Comparison of ENCODE assay signal across 1 cellular context in the genomic region with DNA sequence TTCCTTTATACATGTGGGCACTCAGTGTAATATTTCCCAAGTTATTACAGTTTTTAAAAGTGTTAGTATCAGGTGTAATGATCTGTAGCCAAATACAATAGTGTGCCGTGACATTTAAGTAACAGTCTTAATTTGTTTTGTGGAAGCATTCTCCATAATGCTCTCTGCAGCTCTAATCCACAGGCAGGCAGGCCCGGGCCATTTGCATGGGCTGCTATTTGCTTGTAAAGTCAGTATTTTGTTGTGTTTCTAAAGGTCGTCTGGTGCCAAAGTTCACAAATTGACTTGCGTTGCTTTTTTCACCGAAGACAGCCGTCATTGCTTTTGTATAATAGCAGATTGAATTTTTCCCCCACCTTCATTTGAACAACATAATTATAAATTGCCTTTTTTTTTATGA.
TF ChIP-seq lines count a peak whose summit lies in the region.

No MANE protein-coding gene starts in this region.

TF ChIP-seq in GM23338, 12 proteins besides CTCF, POLR2A, EP300 and RAD21 (continued from another document):
- TF ChIP-seq, protein P1, sequence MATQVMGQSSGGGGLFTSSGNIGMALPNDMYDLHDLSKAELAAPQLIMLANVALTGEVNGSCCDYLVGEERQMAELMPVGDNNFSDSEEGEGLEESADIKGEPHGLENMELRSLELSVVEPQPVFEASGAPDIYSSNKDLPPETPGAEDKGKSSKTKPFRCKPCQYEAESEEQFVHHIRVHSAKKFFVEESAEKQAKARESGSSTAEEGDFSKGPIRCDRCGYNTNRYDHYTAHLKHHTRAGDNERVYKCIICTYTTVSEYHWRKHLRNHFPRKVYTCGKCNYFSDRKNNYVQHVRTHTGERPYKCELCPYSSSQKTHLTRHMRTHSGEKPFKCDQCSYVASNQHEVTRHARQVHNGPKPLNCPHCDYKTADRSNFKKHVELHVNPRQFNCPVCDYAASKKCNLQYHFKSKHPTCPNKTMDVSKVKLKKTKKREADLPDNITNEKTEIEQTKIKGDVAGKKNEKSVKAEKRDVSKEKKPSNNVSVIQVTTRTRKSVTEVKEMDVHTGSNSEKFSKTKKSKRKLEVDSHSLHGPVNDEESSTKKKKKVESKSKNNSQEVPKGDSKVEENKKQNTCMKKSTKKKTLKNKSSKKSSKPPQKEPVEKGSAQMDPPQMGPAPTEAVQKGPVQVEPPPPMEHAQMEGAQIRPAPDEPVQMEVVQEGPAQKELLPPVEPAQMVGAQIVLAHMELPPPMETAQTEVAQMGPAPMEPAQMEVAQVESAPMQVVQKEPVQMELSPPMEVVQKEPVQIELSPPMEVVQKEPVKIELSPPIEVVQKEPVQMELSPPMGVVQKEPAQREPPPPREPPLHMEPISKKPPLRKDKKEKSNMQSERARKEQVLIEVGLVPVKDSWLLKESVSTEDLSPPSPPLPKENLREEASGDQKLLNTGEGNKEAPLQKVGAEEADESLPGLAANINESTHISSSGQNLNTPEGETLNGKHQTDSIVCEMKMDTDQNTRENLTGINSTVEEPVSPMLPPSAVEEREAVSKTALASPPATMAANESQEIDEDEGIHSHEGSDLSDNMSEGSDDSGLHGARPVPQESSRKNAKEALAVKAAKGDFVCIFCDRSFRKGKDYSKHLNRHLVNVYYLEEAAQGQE (IDR thresholded peaks at IDR 0.05; ENCODE audit: unreplicated experiment): no peak
- TF ChIP-seq ZNF331 (CRISPR knock-in tag; IDR thresholded peaks at IDR 0.05; ENCODE audit: low read depth) (no peak), EZH2phosphoT487 (IDR thresholded peaks at IDR 0.05; ENCODE audit: unreplicated experiment) (no peak), NANOG (IDR thresholded peaks at IDR 0.05; ENCODE audit: borderline replicate concordance) (no peak)
